Comparison of ENCODE assay signal across 14 cellular contexts in genomic region chr15:28005004-28005527, GRCh38.
DNase-seq lines count a peak whose midpoint lies in the region; TF ChIP-seq lines count a peak whose summit lies in the region.
"Had no signal": no experiment of that assay in that cellular context is flagged by ENCODE, and none has a peak within 500 bp of the region (broad histone marks: within the 10 kb centered on the region; RNA-seq: fewer than 3 reads in every experiment).

No MANE protein-coding gene starts in this region.

- intact Hi-C loops in lower leg skin (cut with DNase I; ENCODE audit: low total_unique reads) = no loop called here
- intact Hi-C loops in posterior vena cava (cut with DNase I) = loop anchor here in 1 of 2 donors (5.0 kb wide), 1 partner anchor 1763 kb away; no protein-coding TSS in a partner anchor

- DNase-seq in activated effector memory CD4-positive, alpha-beta T cell treated with anti-CD3 and anti-CD28 coated beads, Interleukin-2, amount 50 U/mL, for 16 hours = peak; percentile 42
- no peak for DNase-seq in activated effector memory CD4-positive, alpha-beta T cell treated with Interleukin-2 at 50 U/mL for 16 hours
- DNase-seq in lower leg skin (ENCODE audit: low spot score in 2 of 2) (peak; percentile 3 to 74), posterior vena cava (ENCODE audit: low spot score) (peak; percentile 78), GDM1 (lab: John Stamatoyannopoulos, UW) (no peak), MV-4-11 (lab: John Stamatoyannopoulos, UW) (no peak), NCI-H510A treated with DMSO at 0.1 percent for 48 hours (lab: John Stamatoyannopoulos, UW) (no peak)
- DNase-seq: ACHN; C1 segment of cervical spinal cord; CD4-positive, alpha-beta T cell; DMS153; DMS79 treated with DMSO at 0.1 percent for 48 hours; EL had no signal

- TF ChIP-seq CTCF in lower leg skin (IDR thresholded peaks at IDR 0.05) = no peak

- no peak overlapping the region for H3K4me3 ChIP-seq in lower leg skin (ENCODE audit: low read depth, poor library complexity, severe bottlenecking)
- H3K4me3 ChIP-seq: HAP-1 had no signal

- WGBS in lower leg skin, 2 donors = 95 to 96% methylated on average over 15 of the region's 15 CpGs

- no peak for TF ChIP-seq POLR2A in lower leg skin (IDR thresholded peaks at IDR 0.05)

Comparison
In these comparisons a context has a peak if more than half of its experiments do, and no peak if none do; other contexts are left out.
1. DNase-seq: peak in activated effector memory CD4-positive, alpha-beta T cell treated with anti-CD3 and anti-CD28 coated beads, Interleukin-2, amount 50 U/mL, for 16 hours (single experiment), lower leg skin (2 of 2) and posterior vena cava (single experiment); none in activated effector memory CD4-positive, alpha-beta T cell treated with Interleukin-2 at 50 U/mL for 16 hours (single experiment), GDM1 (single experiment), MV-4-11 (single experiment) and NCI-H510A treated with DMSO at 0.1 percent for 48 hours (single experiment).